Comparison of ENCODE assay signal across 17 cellular contexts in genomic region chr11:134469627-134470026, GRCh38. TPM values are rescaled to one million over a fixed set of nuclear protein-coding genes. Genes with fewer than 3 reads are reported as not detected.
DNase-seq lines count a peak whose midpoint lies in the region; ATAC-seq and TF ChIP-seq lines count a peak whose summit lies in the region.
"Had no signal": no experiment of that assay in that cellular context is flagged by ENCODE, and none has a peak within 500 bp of the region (broad histone marks: within the 10 kb centered on the region; RNA-seq: fewer than 3 reads in every experiment).

No MANE protein-coding gene starts in this region.

- H3K4me1 ChIP-seq in foreskin keratinocyte: no peaks in the 10 kb centered on the region
- H3K4me1 ChIP-seq: gastrocnemius medialis had no signal

- no peak for ATAC-seq in foreskin keratinocyte
- ATAC-seq: activated CD8-positive, alpha-beta T cell treated with anti-CD3 and anti-CD28 coated beads for 36 hours; gastrocnemius medialis had no signal

- H3K27ac ChIP-seq in foreskin keratinocyte: no peak overlapping the region
- H3K27ac ChIP-seq: gastrocnemius medialis had no signal

- DNase-seq in NCI-H2227 (lab: John Stamatoyannopoulos, UW; ENCODE audit: unreplicated experiment): peak; percentile 1
- DNase-seq in NCI-H2227 treated with DMSO at 0.1 percent for 48 hours (lab: John Stamatoyannopoulos, UW): no peak
- DNase-seq in G401 (ENCODE audit: low spot score): peak; percentile 24
- peak; percentile 30 for DNase-seq in OCI-M1 (lab: John Stamatoyannopoulos, UW)
- DNase-seq in left kidney (ENCODE audit: low read depth, low spot score): peak; percentile 34
- DNase-seq in COLO668 (lab: John Stamatoyannopoulos, UW; ENCODE audit: unreplicated experiment): no peak
- DNase-seq in iPS-NIHi7 (ENCODE audit: extremely low spot score): no peak
- DNase-seq in foreskin keratinocyte: no peak
- DNase-seq: activated CD8-positive, alpha-beta T cell treated with anti-CD3 and anti-CD28 coated beads for 36 hours; Calu3; gastrocnemius medialis; KG1; NCI-H187; nephron progenitor cell; stomach had no signal

- TF ChIP-seq CTCF in foreskin keratinocyte (conservative IDR thresholded peaks at IDR 0.05): no peak

- in situ Hi-C loops in G401 (cut with HindIII; ENCODE audit: low sequenced_read_pairs): no loop called here

- H3K27me3 ChIP-seq in foreskin keratinocyte: no peaks in the 10 kb centered on the region

RNA-seq across cellular contexts. Expression of gene B3GAT1, which starts 57.6 kb away (rescaled TPM):
- not detected in 2 replicates for total RNA-seq in G401 (2014; rRNA removed; shearing (Covaris generic))
- 0.03 and 0.07 TPM in 2 replicates for total RNA-seq in foreskin keratinocyte
- polyA plus RNA-seq in foreskin keratinocyte: 0.03 and 0.09 TPM in 2 replicates
- total RNA-seq: endothelial cell of umbilical vein, lung microvascular endothelial cell had no signal

Comparison
In these comparisons a context has a peak if more than half of its experiments do, and no peak if none do; other contexts are left out.
1. DNase-seq: peak in NCI-H2227 (single experiment), G401 (single experiment), OCI-M1 (single experiment) and left kidney (single experiment); none in NCI-H2227 treated with DMSO at 0.1 percent for 48 hours (single experiment), COLO668 (single experiment), iPS-NIHi7 (single experiment) and foreskin keratinocyte (0 of 2).